ENCODE assay signal across 9 cellular contexts in the genomic region with DNA sequence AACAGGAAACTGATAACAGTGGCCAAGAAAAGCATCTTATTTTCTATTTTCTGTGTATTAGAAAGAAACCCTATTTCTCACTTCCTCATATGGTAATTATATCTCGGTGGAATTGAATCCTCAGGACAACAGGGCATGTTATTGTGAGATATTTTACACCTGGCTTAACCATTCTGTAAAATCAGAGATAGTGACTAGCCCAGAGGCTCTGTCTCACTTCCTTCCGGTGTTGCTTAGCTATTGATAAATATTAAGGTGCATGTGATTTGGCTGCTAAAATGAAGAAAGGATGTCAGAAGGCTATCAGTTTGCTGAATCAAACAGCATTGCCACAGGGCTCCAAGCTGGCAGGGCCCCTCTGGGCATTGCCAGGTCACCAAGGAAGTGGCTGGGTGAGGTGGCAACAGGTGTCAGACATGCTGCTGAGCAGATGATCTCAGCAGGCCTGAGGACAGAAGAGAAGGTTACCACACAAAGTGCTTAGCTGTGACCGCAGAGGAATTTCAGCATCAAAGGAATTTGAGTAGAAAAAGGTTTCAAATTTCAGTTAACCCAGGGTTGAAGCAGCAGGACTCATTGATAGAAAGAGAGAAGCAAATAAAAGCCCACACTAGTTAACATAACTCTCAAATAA.
A peak's percentile ranks its signal among the peaks of the same experiment; 100 is the strongest.
DNase-seq lines count a peak whose midpoint lies in the region; ATAC-seq, FAIRE-seq and TF ChIP-seq lines count a peak whose summit lies in the region.
"Had no signal": no experiment of that assay in that cellular context is flagged by ENCODE, and none has a peak within 500 bp of the region (broad histone marks: within the 10 kb centered on the region; RNA-seq: fewer than 3 reads in every experiment).

No MANE protein-coding gene starts in this region.

- DNase-seq in EL: peak; percentile 76
- peak in 16 of 34 experiments; percentile 1 to 41 (median 8) for DNase-seq in T-cell
- DNase-seq in kidney: peak; percentile 72
- DNase-seq in amygdala (lab: John Stamatoyannopoulos, UW): no peak
- DNase-seq in cerebellar cortex (ENCODE audit: low spot score): no peak
- no peak for DNase-seq in right atrium auricular region (ENCODE audit: low spot score)

- H3K4me1 ChIP-seq in kidney (ENCODE audit: control insufficient read depth in 1 of 2, insufficient read depth in 1 of 2, low read depth in 1 of 2, low read length in 2 of 2): peaks cover 7 to 16% of the 10 kb centered on the region in 2 donors
- H3K4me1 ChIP-seq in right atrium auricular region: peaks cover 0 to 6% of the 10 kb centered on the region in 2 donors

- H3K9me3 Mint-ChIP-seq in T-cell: no peaks in the 10 kb centered on the region

- H3K27ac ChIP-seq in kidney (ENCODE audit: low read depth in 2 of 2, low read length in 2 of 2): no peak overlapping the region
- no peak overlapping the region for H3K27ac ChIP-seq in right atrium auricular region

- intact Hi-C loops in kidney (cut with DNase I): no loop called here

- CTCF ChIA-PET in T-cell (lab: Charles Lee): no interaction called here

- no peak for FAIRE-seq in kidney (lab: Jason Lieb, UNC)

- ATAC-seq in GM19395 (IDR thresholded peaks at IDR 0.05; ENCODE audit: unreplicated experiment) (peak; percentile 98), HG03196 (IDR thresholded peaks at IDR 0.05; ENCODE audit: unreplicated experiment) (peak; percentile 93), T-cell (replicated peaks in 1 of 4) (peak in 3 of 4 experiments; percentile 30 to 68 (median 60))

- peak overlapping the region in 1 of 2 donors; percentile 30 for H3K27ac Mint-ChIP-seq in T-cell

- no peak overlapping the region for H3K4me3 Mint-ChIP-seq in T-cell
- H3K4me3 Mint-ChIP-seq: neural crest cell had no signal

- H3K9ac ChIP-seq in kidney (ENCODE audit: low read length in 2 of 2): no peak overlapping the region

- H3K4me3 ChIP-seq in kidney (ENCODE audit: low read length in 2 of 2) (no peak overlapping the region), right atrium auricular region (no peak overlapping the region)

- H3K9me3 ChIP-seq in kidney (ENCODE audit: control insufficient read depth in 1 of 2, low read length in 2 of 2) (no peaks in the 10 kb centered on the region), right atrium auricular region (no peaks in the 10 kb centered on the region)

- POLR2A ChIA-PET in T-cell (lab: Charles Lee): no interaction called here

- H3K36me3 Mint-ChIP-seq in T-cell: no peaks in the 10 kb centered on the region

- TF ChIP-seq CTCF in kidney (IDR thresholded peaks at IDR 0.05; ENCODE audit: borderline replicate concordance, extremely low read depth, insufficient read depth) (no peak), right atrium auricular region (IDR thresholded peaks at IDR 0.05) (no peak)

- no peaks in the 10 kb centered on the region for H3K27me3 Mint-ChIP-seq in T-cell

- peaks cover 7 to 20% (median 8%) of the 10 kb centered on the region in 3 donors for H3K4me1 Mint-ChIP-seq in T-cell

- H3K36me3 ChIP-seq in kidney (ENCODE audit: control insufficient read depth in 1 of 2, insufficient read depth in 2 of 2, low read length in 2 of 2) (no peaks in the 10 kb centered on the region), right atrium auricular region (no peaks in the 10 kb centered on the region)

- no peaks in the 10 kb centered on the region for H3K27me3 ChIP-seq in right atrium auricular region

Comparison
In these comparisons a context has a peak if more than half of its experiments do, and no peak if none do; other contexts are left out.
1. DNase-seq: peak in EL (single experiment) and kidney (single experiment); none in amygdala (0 of 56), cerebellar cortex (single experiment) and right atrium auricular region (single experiment).
2. Peak in every context shown above with its lines, with median percentiles within 50 percentile points of each other: ATAC-seq.